10 cellular contexts compared by ENCODE assay signal in genomic region chr15:55791576-55792400, GRCh38. TPM values are rescaled to one million over a fixed set of nuclear protein-coding genes. Genes with fewer than 3 reads are reported as not detected.
DNase-seq lines count a peak whose midpoint lies in the region; ATAC-seq and TF ChIP-seq lines count a peak whose summit lies in the region.
"Had no signal": no experiment of that assay in that cellular context is flagged by ENCODE, and none has a peak within 500 bp of the region (broad histone marks: within the 10 kb centered on the region; RNA-seq: fewer than 3 reads in every experiment).

No MANE protein-coding gene starts in this region.

- POLR2A ChIA-PET in HEK293 (lab: Yijun Ruan, JAX) = no interaction called here

- H3K4me3 ChIP-seq in ACC112 (ENCODE audit: low read depth, low read length) (peak overlapping the region; percentile 23; the same call in 1 of the 2 replicates), HEK293 (ENCODE audit: low read depth, low read length) (no peak overlapping the region)

- H3K27ac ChIP-seq in ACC112 (ENCODE audit: low read depth, low read length) = peak overlapping the region; percentile 53; the same call in 1 of the 2 replicates
- peak overlapping the region; percentile 10; the same call in 1 of the 2 replicates for H3K27ac ChIP-seq in HEK293 (ENCODE audit: extremely low read depth, low read depth, low read length)

- no peaks in the 10 kb centered on the region for H3K9me3 ChIP-seq in HEK293 (ENCODE audit: control insufficient read depth, insufficient read depth, low read depth, low read length)

- H3K79me2 ChIP-seq in ACC112 (ENCODE audit: control insufficient read depth, insufficient read depth, low read length, unreplicated experiment) = no peaks in the 10 kb centered on the region

- CTCF ChIA-PET in HEK293 (lab: Yijun Ruan, JAX) = interaction anchor here (1.2 kb wide), 1 partner anchor 17 kb away, joined by 4 read pairs; no protein-coding TSS in a partner anchor

- peaks cover 15% of the 10 kb centered on the region for H3K4me1 ChIP-seq in ACC112 (ENCODE audit: control insufficient read depth, insufficient read depth, low read length, unreplicated experiment)
- peaks cover 9% of the 10 kb centered on the region; the same call in 1 of the 2 replicates for H3K4me1 ChIP-seq in HEK293 (ENCODE audit: control insufficient read depth, insufficient read depth, low read length)

- H3K27me3 ChIP-seq in ACC112 (ENCODE audit: insufficient read depth, low read length) = no peaks in the 10 kb centered on the region

- TF ChIP-seq CTCF in HEK293 (tag by site-specific recombination; IDR thresholded peaks at IDR 0.05) = no peak

- peak; percentile 20 for DNase-seq in RPMI8226
- peak; percentile 14 for DNase-seq in hepatic stellate cell (ENCODE audit: low spot score)
- no peak for DNase-seq in left lobe of liver (ENCODE audit: low spot score)
- no peak for DNase-seq in iPS-NIHi7 (ENCODE audit: extremely low spot score)
- DNase-seq in activated CD8-positive, alpha-beta memory T cell treated with anti-CD3 and anti-CD28 coated beads for 24 hours = no peak
- DNase-seq: activated CD4-positive, alpha-beta T cell treated with anti-CD3 and anti-CD28 coated beads, Interleukin-2, amount 50 U/mL, for 1 hour; aorta had no signal

- peak overlapping the region; percentile 24 for H2AFZ ChIP-seq in ACC112 (ENCODE audit: low read length, unreplicated experiment)

- H3K36me3 ChIP-seq in ACC112 (ENCODE audit: insufficient read depth, low read length) (no peaks in the 10 kb centered on the region), HEK293 (ENCODE audit: control insufficient read depth in 2 of 2, insufficient read depth in 1 of 2, low read length in 2 of 2) (no peaks in the 10 kb centered on the region)

- ATAC-seq in left lobe of liver (no peak), HG03469 (IDR thresholded peaks at IDR 0.05; ENCODE audit: unreplicated experiment) (no peak)

TF ChIP-seq in HEK293, 187 proteins besides CTCF, POLR2A, EP300 and RAD21:
- peak; percentile 82 for TF ChIP-seq SP7 (tag by site-specific recombination; IDR thresholded peaks at IDR 0.05)
- no peak for TF ChIP-seq ZBTB49 (tag by site-specific recombination; IDR thresholded peaks at IDR 0.05; ENCODE audit: low read depth)
- peak; percentile 93 for TF ChIP-seq PRDM10 (tag by site-specific recombination; IDR thresholded peaks at IDR 0.05)
- 0 out of 2 replicates have a peak, but pooled peaks have one; percentile 17 for TF ChIP-seq ZNF394 (tag by site-specific recombination; IDR thresholded peaks at IDR 0.05; ENCODE audit: borderline replicate concordance)
- TF ChIP-seq OSR2 (tag by site-specific recombination; IDR thresholded peaks at IDR 0.05) = peak; percentile 16; the same call in 1 of the 2 replicates

RNA-seq across cellular contexts. Expression of gene PRTG, which starts 48.8 kb away (rescaled TPM):
- 0.23 TPM for total RNA-seq in left lobe of liver

Comparison
In these comparisons a context has a peak if more than half of its experiments do, and no peak if none do; other contexts are left out.
1. DNase-seq: peak in RPMI8226 (single experiment) and hepatic stellate cell (single experiment); none in left lobe of liver (single experiment), iPS-NIHi7 (single experiment) and activated CD8-positive, alpha-beta memory T cell treated with anti-CD3 and anti-CD28 coated beads for 24 hours (single experiment).